8 cellular contexts compared by ENCODE assay signal in genomic region chr3:56976666-56977560, GRCh38.
DNase-seq lines count a peak whose midpoint lies in the region; ATAC-seq and FAIRE-seq lines count a peak whose summit lies in the region.
"Had no signal": no experiment of that assay in that cellular context is flagged by ENCODE, and none has a peak within 500 bp of the region (broad histone marks: within the 10 kb centered on the region; RNA-seq: fewer than 3 reads in every experiment).

No MANE protein-coding gene starts in this region.

- no peaks in the 10 kb centered on the region for H3K36me3 Mint-ChIP-seq in activated CD4-positive, alpha-beta T cell treated with anti-CD3 and anti-CD28 coated beads, Interleukin-2, amount 10 ng/mL, durations not matched to agents 7 days and 5 days (ENCODE audit: low read depth)

- FAIRE-seq in HTR-8/SVneo (lab: Jason Lieb, UNC): peak; percentile 42

- no peak overlapping the region for H3K4me3 Mint-ChIP-seq in activated CD4-positive, alpha-beta T cell treated with anti-CD3 and anti-CD28 coated beads, Interleukin-2, amount 10 ng/mL, durations not matched to agents 7 days and 5 days
- H3K4me3 Mint-ChIP-seq: activated CD8-positive, alpha-beta T cell treated with anti-CD3 and anti-CD28 coated beads, Interleukin-2, amount 10 ng/mL, durations not matched to agents 7 days and 5 days had no signal

- POLR2A ChIA-PET in activated CD4-positive, alpha-beta T cell treated with anti-CD3 and anti-CD28 coated beads, Interleukin-2, amount 10 ng/mL, durations not matched to agents 7 days and 5 days (lab: Charles Lee): no interaction called here

- H3K27ac Mint-ChIP-seq in activated CD4-positive, alpha-beta T cell treated with anti-CD3 and anti-CD28 coated beads, Interleukin-2, amount 10 ng/mL, durations not matched to agents 7 days and 5 days: no peak overlapping the region
- H3K27ac Mint-ChIP-seq: activated CD8-positive, alpha-beta T cell treated with anti-CD3 and anti-CD28 coated beads, Interleukin-2, amount 10 ng/mL, durations not matched to agents 7 days and 5 days had no signal

- CTCF ChIA-PET in activated CD4-positive, alpha-beta T cell treated with anti-CD3 and anti-CD28 coated beads, Interleukin-2, amount 10 ng/mL, durations not matched to agents 7 days and 5 days (lab: Charles Lee): interaction anchor here (0.6 to 1.3 kb wide), 2 partner anchors 11 to 236 kb away, joined by 3 to 6 read pairs; no protein-coding TSS in a partner anchor

- H3K9me3 Mint-ChIP-seq in activated CD4-positive, alpha-beta T cell treated with anti-CD3 and anti-CD28 coated beads, Interleukin-2, amount 10 ng/mL, durations not matched to agents 7 days and 5 days: no peaks in the 10 kb centered on the region

- no peaks in the 10 kb centered on the region for H3K27me3 Mint-ChIP-seq in activated CD4-positive, alpha-beta T cell treated with anti-CD3 and anti-CD28 coated beads, Interleukin-2, amount 10 ng/mL, durations not matched to agents 7 days and 5 days

- peaks cover 17% of the 10 kb centered on the region for H3K4me1 Mint-ChIP-seq in activated CD4-positive, alpha-beta T cell treated with anti-CD3 and anti-CD28 coated beads, Interleukin-2, amount 10 ng/mL, durations not matched to agents 7 days and 5 days

- ATAC-seq in HG02884 (IDR thresholded peaks at IDR 0.05; ENCODE audit: unreplicated experiment): no peak
- ATAC-seq: activated CD8-positive, alpha-beta T cell treated with anti-CD3 and anti-CD28 coated beads, Interleukin-2, amount 10 ng/mL, durations not matched to agents 7 days and 5 days had no signal

- DNase-seq in HTR-8/SVneo (ENCODE audit: insufficient read length, low spot score) (no peak), NCI-H774 (lab: John Stamatoyannopoulos, UW) (peak; percentile 45), fibroblast of peridontal ligament (ENCODE audit: extremely low read depth) (peak; percentile 64), stromal cell of bone marrow (ENCODE audit: low read depth) (peak; percentile 52)
- no peak for DNase-seq in activated CD4-positive, alpha-beta T cell treated with anti-CD3 and anti-CD28 coated beads for 4 hours
- DNase-seq in activated CD4-positive, alpha-beta T cell treated with anti-CD3 and anti-CD28 coated beads, Interleukin-2, amount 10 ng/mL, durations not matched to agents 7 days and 5 days: no peak
- DNase-seq: activated CD8-positive, alpha-beta T cell treated with anti-CD3 and anti-CD28 coated beads, Interleukin-2, amount 10 ng/mL, durations not matched to agents 7 days and 5 days had no signal

Comparison
In these comparisons a context has a peak if more than half of its experiments do, and no peak if none do; other contexts are left out.
1. DNase-seq: peak in NCI-H774 (single experiment), fibroblast of peridontal ligament (single experiment) and stromal cell of bone marrow (single experiment); none in HTR-8/SVneo (single experiment), activated CD4-positive, alpha-beta T cell treated with anti-CD3 and anti-CD28 coated beads for 4 hours (0 of 2) and activated CD4-positive, alpha-beta T cell treated with anti-CD3 and anti-CD28 coated beads, Interleukin-2, amount 10 ng/mL, durations not matched to agents 7 days and 5 days (single experiment).